Comparison of ENCODE assay signal across 1 cellular context in the genomic region with DNA sequence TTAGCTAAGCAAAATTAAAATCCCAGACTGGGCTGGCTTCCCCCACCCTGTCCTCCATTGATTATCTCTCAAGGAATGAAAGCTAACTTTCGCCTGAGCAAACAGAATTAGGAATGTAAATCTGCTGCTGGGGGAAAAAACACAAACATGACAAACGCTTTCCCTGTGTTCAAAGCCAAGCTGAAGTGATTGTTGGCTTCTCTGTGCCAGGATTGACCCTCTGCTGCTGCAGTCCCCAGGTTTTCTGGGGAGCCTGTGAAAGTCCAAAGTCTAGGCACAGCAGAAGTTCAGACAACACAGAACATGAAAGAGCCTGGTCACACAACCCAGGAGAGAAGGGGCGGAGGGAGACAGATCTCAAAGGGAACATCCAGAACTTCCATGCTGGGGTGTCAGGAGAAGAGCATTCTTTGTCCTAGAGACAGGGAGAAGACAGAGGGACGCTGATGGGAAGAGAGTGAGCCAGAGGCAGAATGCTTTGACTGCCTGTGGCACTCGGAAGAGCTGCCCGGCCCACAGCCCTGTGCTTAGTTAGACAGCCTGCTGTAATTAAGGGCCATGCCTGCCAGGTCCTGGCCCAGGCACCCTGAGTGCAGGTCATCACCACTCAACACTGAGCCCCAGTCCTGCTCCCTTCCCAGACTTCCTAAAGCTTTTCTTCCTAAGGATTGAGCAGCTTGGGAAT.
TF ChIP-seq lines count a peak whose summit lies in the region.

No MANE protein-coding gene starts in this region.

TF ChIP-seq in WTC11, 78 proteins besides CTCF, POLR2A, EP300 and RAD21 (continued from another document):
- TF ChIP-seq, protein P1, sequence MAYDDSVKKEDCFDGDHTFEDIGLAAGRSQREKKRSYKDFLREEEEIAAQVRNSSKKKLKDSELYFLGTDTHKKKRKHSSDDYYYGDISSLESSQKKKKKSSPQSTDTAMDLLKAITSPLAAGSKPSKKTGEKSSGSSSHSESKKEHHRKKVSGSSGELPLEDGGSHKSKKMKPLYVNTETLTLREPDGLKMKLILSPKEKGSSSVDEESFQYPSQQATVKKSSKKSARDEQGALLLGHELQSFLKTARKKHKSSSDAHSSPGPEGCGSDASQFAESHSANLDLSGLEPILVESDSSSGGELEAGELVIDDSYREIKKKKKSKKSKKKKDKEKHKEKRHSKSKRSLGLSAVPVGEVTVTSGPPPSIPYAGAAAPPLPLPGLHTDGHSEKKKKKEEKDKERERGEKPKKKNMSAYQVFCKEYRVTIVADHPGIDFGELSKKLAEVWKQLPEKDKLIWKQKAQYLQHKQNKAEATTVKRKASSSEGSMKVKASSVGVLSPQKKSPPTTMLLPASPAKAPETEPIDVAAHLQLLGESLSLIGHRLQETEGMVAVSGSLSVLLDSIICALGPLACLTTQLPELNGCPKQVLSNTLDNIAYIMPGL (CRISPR knock-in tag; IDR thresholded peaks at IDR 0.05), result no peak
- TF ChIP-seq, protein P2, sequence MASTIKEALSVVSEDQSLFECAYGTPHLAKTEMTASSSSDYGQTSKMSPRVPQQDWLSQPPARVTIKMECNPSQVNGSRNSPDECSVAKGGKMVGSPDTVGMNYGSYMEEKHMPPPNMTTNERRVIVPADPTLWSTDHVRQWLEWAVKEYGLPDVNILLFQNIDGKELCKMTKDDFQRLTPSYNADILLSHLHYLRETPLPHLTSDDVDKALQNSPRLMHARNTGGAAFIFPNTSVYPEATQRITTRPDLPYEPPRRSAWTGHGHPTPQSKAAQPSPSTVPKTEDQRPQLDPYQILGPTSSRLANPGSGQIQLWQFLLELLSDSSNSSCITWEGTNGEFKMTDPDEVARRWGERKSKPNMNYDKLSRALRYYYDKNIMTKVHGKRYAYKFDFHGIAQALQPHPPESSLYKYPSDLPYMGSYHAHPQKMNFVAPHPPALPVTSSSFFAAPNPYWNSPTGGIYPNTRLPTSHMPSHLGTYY (CRISPR knock-in tag; IDR thresholded peaks at IDR 0.05), result no peak
- no peak for TF ChIP-seq ATF1 (CRISPR knock-in tag; IDR thresholded peaks at IDR 0.05)
